Comparison of ENCODE assay signal across 21 cellular contexts in genomic region chr11:32555091-32555490, GRCh38.
"Had no signal": no experiment of that assay in that cellular context is flagged by ENCODE, and none has a peak within 500 bp of the region (broad histone marks: within the 10 kb centered on the region; RNA-seq: fewer than 3 reads in every experiment).

No MANE protein-coding gene starts in this region.

- H3K9me3 ChIP-seq: left lung, ovary, right atrium auricular region, spleen, suprapubic skin, thoracic aorta, tibial artery, upper lobe of right lung had no signal

- H3K27ac ChIP-seq: left lung, ovary, right atrium auricular region, spleen, suprapubic skin, thoracic aorta, tibial artery, upper lobe of right lung had no signal

- H3K4me1 ChIP-seq: left lung, right atrium auricular region, suprapubic skin, tibial artery, upper lobe of right lung had no signal

- ATAC-seq: left cardiac atrium; left lung; natural killer cell; sciatic nerve; stimulated activated effector memory CD8-positive, alpha-beta T cell treated with anti-CD3 and anti-CD28 coated beads, Interleukin-12 subunit alpha, Interleukin-12 subunit beta, amount 100 ng/mL, for 72 hours; upper lobe of right lung had no signal

- DNase-seq: hippocampal formation; kidney glomerular epithelial cell; left cardiac atrium; left lung; mesendoderm; naive B cell; natural killer cell; ovary; small intestine; spleen; stimulated activated CD4-positive, alpha-beta T cell treated with anti-CD3 and anti-CD28 coated beads, Interleukin-4, amount 100 ng/mL, for 24 hours; stimulated activated naive CD4-positive, alpha-beta T cell; tibial artery; trophoblast cell; upper lobe of right lung had no signal

- H3K27me3 ChIP-seq: ovary, right atrium auricular region, spleen, suprapubic skin, upper lobe of right lung had no signal

- H3K36me3 ChIP-seq: left lung, ovary, right atrium auricular region, spleen, suprapubic skin, thoracic aorta, tibial artery, upper lobe of right lung had no signal

- H3K4me3 ChIP-seq: left lung, lung, ovary, right atrium auricular region, spleen, suprapubic skin, thoracic aorta, tibial artery, upper lobe of right lung had no signal
